Comparison of ENCODE assay signal across 8 cellular contexts in the genomic region with DNA sequence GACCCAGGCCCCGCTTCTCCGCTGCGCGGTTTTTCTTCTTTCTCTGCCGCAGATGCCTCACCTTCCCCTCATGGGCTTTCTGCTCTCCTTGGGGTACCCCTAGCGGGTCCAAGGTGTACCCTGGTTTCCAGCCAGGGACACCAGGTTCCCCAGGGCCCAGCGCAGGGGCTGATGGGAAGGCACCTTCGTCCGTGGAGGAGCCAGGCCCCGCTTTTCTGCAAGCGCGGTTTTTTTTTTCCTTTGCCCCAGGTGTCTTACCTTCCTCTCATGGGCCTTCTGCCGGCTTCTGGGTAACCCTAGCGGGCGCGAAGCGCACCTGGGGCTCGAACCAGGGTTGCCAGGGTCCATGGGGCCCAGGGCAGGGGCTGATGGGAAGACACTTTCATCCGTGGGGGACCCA.
DNase-seq lines count a peak whose midpoint lies in the region; ATAC-seq and TF ChIP-seq lines count a peak whose summit lies in the region.
"Not testable (repeated sequence)": the region's sequence is repeated elsewhere in the genome, so short reads cannot be mapped to it uniquely, and the experiment has no call there.

No MANE protein-coding gene starts in this region.

- peak overlapping the region; percentile 72 for H3K4me3 Mint-ChIP-seq in T-helper 2 cell treated with Interferon-gamma antibody and Interleukin-4, amounts not matched to agents 5 μg/mL and 100 μg/mL, for 36 hours
- peak overlapping the region; percentile 73 for H3K4me3 Mint-ChIP-seq in activated CD8-positive, alpha-beta memory T cell treated with anti-CD3 and anti-CD28 coated beads, Interleukin-2, amount 10 ng/mL, durations not matched to agents 7 days and 5 days
- peak overlapping the region; percentile 76 to 77 for H3K4me3 Mint-ChIP-seq in effector memory CD8-positive, alpha-beta T cell
- peak overlapping the region; percentile 51 to 89 (median 80) for H3K4me3 Mint-ChIP-seq in naive B cell
- H3K4me3 Mint-ChIP-seq in stimulated activated effector memory CD8-positive, alpha-beta T cell treated with anti-CD3 and anti-CD28 coated beads, Interleukin-12 subunit alpha, Interleukin-12 subunit beta, amount 100 ng/mL, for 72 hours: peak overlapping the region; percentile 63

- ATAC-seq in activated CD8-positive, alpha-beta memory T cell treated with anti-CD3 and anti-CD28 coated beads, Interleukin-2, amount 10 ng/mL, durations not matched to agents 7 days and 5 days; activated naive CD4-positive, alpha-beta T cell treated with anti-CD3 and anti-CD28 coated beads, Interleukin-2, amount 50 U/mL, for 72 hours; effector memory CD8-positive, alpha-beta T cell (replicated peaks); naive B cell (ENCODE audit: low read depth in 2 of 2); stimulated activated effector memory CD8-positive, alpha-beta T cell treated with anti-CD3 and anti-CD28 coated beads, Interleukin-12 subunit alpha, Interleukin-12 subunit beta, amount 100 ng/mL, for 72 hours: not testable (repeated sequence)

- H3K36me3 Mint-ChIP-seq in T-helper 2 cell treated with Interferon-gamma antibody and Interleukin-4, amounts not matched to agents 5 μg/mL and 100 μg/mL, for 36 hours (ENCODE audit: low read depth); activated CD8-positive, alpha-beta memory T cell treated with anti-CD3 and anti-CD28 coated beads, Interleukin-2, amount 10 ng/mL, durations not matched to agents 7 days and 5 days; activated naive CD4-positive, alpha-beta T cell treated with anti-CD3 and anti-CD28 coated beads, Interleukin-2, amount 50 U/mL, for 72 hours; naive B cell: not testable (repeated sequence)
- H3K36me3 Mint-ChIP-seq in effector memory CD8-positive, alpha-beta T cell (ENCODE audit: insufficient read depth): peaks cover 12% of the 10 kb centered on the region
- H3K36me3 Mint-ChIP-seq in stimulated activated effector memory CD8-positive, alpha-beta T cell treated with anti-CD3 and anti-CD28 coated beads, Interleukin-12 subunit alpha, Interleukin-12 subunit beta, amount 100 ng/mL, for 72 hours: peaks cover 10% of the 10 kb centered on the region

- not testable (repeated sequence) for H3K27me3 Mint-ChIP-seq in T-helper 2 cell treated with Interferon-gamma antibody and Interleukin-4, amounts not matched to agents 5 μg/mL and 100 μg/mL, for 36 hours (ENCODE audit: low read depth); activated CD8-positive, alpha-beta memory T cell treated with anti-CD3 and anti-CD28 coated beads, Interleukin-2, amount 10 ng/mL, durations not matched to agents 7 days and 5 days; effector memory CD8-positive, alpha-beta T cell; naive B cell

- H3K27ac ChIP-seq in 22Rv1: peak overlapping the region; percentile 79

- H3K9me3 Mint-ChIP-seq in T-helper 2 cell treated with Interferon-gamma antibody and Interleukin-4, amounts not matched to agents 5 μg/mL and 100 μg/mL, for 36 hours; activated CD8-positive, alpha-beta memory T cell treated with anti-CD3 and anti-CD28 coated beads, Interleukin-2, amount 10 ng/mL, durations not matched to agents 7 days and 5 days (ENCODE audit: low read depth); activated naive CD4-positive, alpha-beta T cell treated with anti-CD3 and anti-CD28 coated beads, Interleukin-2, amount 50 U/mL, for 72 hours; effector memory CD8-positive, alpha-beta T cell; naive B cell; stimulated activated effector memory CD8-positive, alpha-beta T cell treated with anti-CD3 and anti-CD28 coated beads, Interleukin-12 subunit alpha, Interleukin-12 subunit beta, amount 100 ng/mL, for 72 hours: not testable (repeated sequence)

- H3K4me1 Mint-ChIP-seq in T-helper 2 cell treated with Interferon-gamma antibody and Interleukin-4, amounts not matched to agents 5 μg/mL and 100 μg/mL, for 36 hours (ENCODE audit: low read depth); activated CD8-positive, alpha-beta memory T cell treated with anti-CD3 and anti-CD28 coated beads, Interleukin-2, amount 10 ng/mL, durations not matched to agents 7 days and 5 days; effector memory CD8-positive, alpha-beta T cell (ENCODE audit: low read depth in 2 of 2); stimulated activated effector memory CD8-positive, alpha-beta T cell treated with anti-CD3 and anti-CD28 coated beads, Interleukin-12 subunit alpha, Interleukin-12 subunit beta, amount 100 ng/mL, for 72 hours: not testable (repeated sequence)
- H3K4me1 Mint-ChIP-seq in naive B cell: peaks cover 0 to 11% (median 4%) of the 10 kb centered on the region in 3 donors

- H3K27ac Mint-ChIP-seq in T-helper 2 cell treated with Interferon-gamma antibody and Interleukin-4, amounts not matched to agents 5 μg/mL and 100 μg/mL, for 36 hours: peak overlapping the region; percentile 49
- peak overlapping the region; percentile 85 for H3K27ac Mint-ChIP-seq in activated CD8-positive, alpha-beta memory T cell treated with anti-CD3 and anti-CD28 coated beads, Interleukin-2, amount 10 ng/mL, durations not matched to agents 7 days and 5 days
- peak overlapping the region; percentile 35 to 95 for H3K27ac Mint-ChIP-seq in activated naive CD4-positive, alpha-beta T cell treated with anti-CD3 and anti-CD28 coated beads, Interleukin-2, amount 50 U/mL, for 72 hours
- not testable (repeated sequence) for H3K27ac Mint-ChIP-seq in effector memory CD8-positive, alpha-beta T cell
- peak overlapping the region in 3 of 6 donors; percentile 21 to 74 (median 24) for H3K27ac Mint-ChIP-seq in naive B cell
- peak overlapping the region; percentile 56 for H3K27ac Mint-ChIP-seq in stimulated activated effector memory CD8-positive, alpha-beta T cell treated with anti-CD3 and anti-CD28 coated beads, Interleukin-12 subunit alpha, Interleukin-12 subunit beta, amount 100 ng/mL, for 72 hours

- CTCF ChIA-PET in activated CD8-positive, alpha-beta memory T cell treated with anti-CD3 and anti-CD28 coated beads, Interleukin-2, amount 10 ng/mL, durations not matched to agents 7 days and 5 days (lab: Charles Lee): not testable (repeated sequence)

- TF ChIP-seq CTCF in 22Rv1 (IDR thresholded peaks at IDR 0.05): not testable (repeated sequence)

- peak; percentile 1 for DNase-seq in HT-29 (ENCODE audit: low spot score)
- DNase-seq in T-helper 2 cell treated with Interferon-gamma antibody and Interleukin-4, amounts not matched to agents 5 μg/mL and 100 μg/mL, for 36 hours (ENCODE audit: low spot score); activated CD8-positive, alpha-beta memory T cell treated with anti-CD3 and anti-CD28 coated beads, Interleukin-2, amount 10 ng/mL, durations not matched to agents 7 days and 5 days: not testable (repeated sequence)
- peak in 1 of 2 donors; percentile 21 for DNase-seq in activated naive CD4-positive, alpha-beta T cell treated with anti-CD3 and anti-CD28 coated beads, Interleukin-2, amount 50 U/mL, for 72 hours (ENCODE audit: low spot score in 2 of 2)
- peak in 1 of 3 experiments; percentile 38 for DNase-seq in effector memory CD8-positive, alpha-beta T cell
- peak; percentile 25 for DNase-seq in naive B cell
- peak in 1 of 2 donors; percentile 76 for DNase-seq in stimulated activated effector memory CD8-positive, alpha-beta T cell treated with anti-CD3 and anti-CD28 coated beads, Interleukin-12 subunit alpha, Interleukin-12 subunit beta, amount 100 ng/mL, for 72 hours (ENCODE audit: low spot score in 2 of 2)
